8 cellular contexts compared by ENCODE assay signal in genomic region chrX:17377047-17377692, GRCh38. TPM values are rescaled to one million over a fixed set of nuclear protein-coding genes. Genes with fewer than 3 reads are reported as not detected.
A peak's percentile ranks its signal among the peaks of the same experiment; 100 is the strongest.
DNase-seq lines count a peak whose midpoint lies in the region; ATAC-seq and TF ChIP-seq lines count a peak whose summit lies in the region.

No MANE protein-coding gene starts in this region.

- WGBS in spleen, 5 donors: 1 to 42% (median 3%) methylated on average over 22 to 45 of the region's 45 CpGs

- H3K27me3 ChIP-seq in spleen (replicated peaks in 1 of 7): peaks cover 0 to 55% (median 32%) of the 10 kb centered on the region in 7 donors

- H3K36me3 ChIP-seq in spleen: no peaks in the 10 kb centered on the region

- TF ChIP-seq POLR2A in spleen (IDR thresholded peaks at IDR 0.05): no peak

- peaks cover 72% of the 10 kb centered on the region for H3K27me3 Mint-ChIP-seq in activated T-cell treated with anti-CD3 and anti-CD28 coated beads, Interleukin-2, amount 50 U/mL, for 72 hours (ENCODE audit: low read depth)

- peak overlapping the region; percentile 60 to 80 for H3K4me3 Mint-ChIP-seq in activated T-cell treated with anti-CD3 and anti-CD28 coated beads, Interleukin-2, amount 50 U/mL, for 72 hours

- peaks cover 3 to 7% of the 10 kb centered on the region in 2 donors for H3K36me3 Mint-ChIP-seq in activated T-cell treated with anti-CD3 and anti-CD28 coated beads, Interleukin-2, amount 50 U/mL, for 72 hours (ENCODE audit: insufficient read depth in 2 of 2)

- DNase-seq in AG08396 (ENCODE audit: low spot score) (peak; percentile 38), LoVo (ENCODE audit: low spot score) (peak; percentile 44), hepatic stellate cell (ENCODE audit: low spot score) (peak; percentile 17), spleen (no peak)
- peak; percentile 53 to 60 for DNase-seq in activated T-cell treated with anti-CD3 and anti-CD28 coated beads, Interleukin-2, amount 50 U/mL, for 72 hours

- ATAC-seq in activated T-cell treated with anti-CD3 and anti-CD28 coated beads, Interleukin-2, amount 50 U/mL, for 72 hours (replicated peaks in 1 of 2): peak; percentile 80
- no peak for ATAC-seq in GM18858 (IDR thresholded peaks at IDR 0.05; ENCODE audit: unreplicated experiment)
- no peak for ATAC-seq in HG02852 (IDR thresholded peaks at IDR 0.05; ENCODE audit: unreplicated experiment)
- ATAC-seq in GM19324 (IDR thresholded peaks at IDR 0.05; ENCODE audit: low FRiP score, unreplicated experiment): no peak

- no peak for TF ChIP-seq CTCF in spleen (IDR thresholded peaks at IDR 0.05 in 8 of 11, conservative IDR thresholded peaks at IDR 0.05 in 3 of 11)

- peak overlapping the region in 7 of 8 donors; percentile 10 to 61 (median 35) for H3K4me3 ChIP-seq in spleen

- H3K27ac ChIP-seq in spleen: no peak overlapping the region

- H3K4me1 ChIP-seq in spleen: peaks cover 0 to 27% (median 0%) of the 10 kb centered on the region in 6 donors

- peaks cover 4 to 10% of the 10 kb centered on the region in 2 donors for H3K9me3 Mint-ChIP-seq in activated T-cell treated with anti-CD3 and anti-CD28 coated beads, Interleukin-2, amount 50 U/mL, for 72 hours

- peaks cover 0 to 11% (median 6%) of the 10 kb centered on the region in 8 donors for H3K9me3 ChIP-seq in spleen

- peaks cover 17% of the 10 kb centered on the region for H3K4me1 Mint-ChIP-seq in activated T-cell treated with anti-CD3 and anti-CD28 coated beads, Interleukin-2, amount 50 U/mL, for 72 hours (ENCODE audit: low read depth)

- H3K27ac Mint-ChIP-seq in activated T-cell treated with anti-CD3 and anti-CD28 coated beads, Interleukin-2, amount 50 U/mL, for 72 hours: no peak overlapping the region

- intact Hi-C loops in spleen (cut with DNase I; ENCODE audit: low total_unique reads): no loop called here

RNA-seq across cellular contexts. Expression of gene NHS, which starts 2.2 kb away (rescaled TPM):
- 10 to 100 TPM in 1 of 2 donors, 1 to 10 TPM in 1; 6.6 to 11.4 TPM for total RNA-seq in activated T-cell treated with anti-CD3 and anti-CD28 coated beads, Interleukin-2, amount 50 U/mL, for 72 hours
- total RNA-seq in spleen: 1 to 10 TPM; 1.8 to 3.1 (median 2.5) TPM
- polyA plus RNA-seq in spleen: under 1 TPM; 0.32 to 0.45 (median 0.41) TPM

Comparison
In these comparisons a context has a peak if more than half of its experiments do, and no peak if none do; other contexts are left out.
1. ATAC-seq: peak in activated T-cell treated with anti-CD3 and anti-CD28 coated beads, Interleukin-2, amount 50 U/mL, for 72 hours (2 of 2); none in GM18858 (single experiment), HG02852 (single experiment) and GM19324 (single experiment).